11 cellular contexts compared by ENCODE assay signal in the genomic region with DNA sequence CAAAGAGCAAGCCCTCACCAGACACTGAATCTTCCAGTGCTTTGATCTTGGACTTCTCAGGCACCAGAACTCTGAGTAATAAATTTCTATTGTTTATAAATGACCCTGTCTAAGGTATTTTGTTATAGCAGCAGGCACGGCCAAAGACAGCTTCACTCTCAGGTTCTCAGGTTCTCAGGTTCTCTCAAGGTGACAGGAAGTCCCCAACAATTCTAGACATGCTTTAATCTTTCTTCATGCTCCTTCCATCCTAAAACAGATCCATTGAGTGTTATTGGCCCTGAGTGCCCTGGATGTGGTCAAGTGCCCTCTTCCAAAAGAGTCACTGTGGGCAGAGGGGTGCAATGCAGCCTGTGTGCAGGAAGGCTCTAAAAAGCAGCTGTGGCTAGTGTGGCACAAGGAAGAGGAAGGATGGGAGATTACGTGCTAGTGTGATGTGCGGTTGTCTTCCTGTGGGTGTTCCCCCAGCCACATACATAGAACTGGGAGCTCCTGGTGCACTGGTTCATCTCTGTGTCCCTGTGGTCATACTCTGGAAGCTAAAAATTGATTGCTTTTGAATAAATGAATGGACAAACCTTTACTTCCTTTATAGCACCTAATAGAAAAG. TPM values are rescaled to one million over a fixed set of nuclear protein-coding genes. Genes with fewer than 3 reads are reported as not detected.
A peak's percentile ranks its signal among the peaks of the same experiment; 100 is the strongest.
DNase-seq lines count a peak whose midpoint lies in the region; ATAC-seq and TF ChIP-seq lines count a peak whose summit lies in the region.
"Had no signal": no experiment of that assay in that cellular context is flagged by ENCODE, and none has a peak within 500 bp of the region (broad histone marks: within the 10 kb centered on the region; RNA-seq: fewer than 3 reads in every experiment).

No MANE protein-coding gene starts in this region.

- peak; percentile 14 for DNase-seq in activated naive CD4-positive, alpha-beta T cell treated with Interleukin-2 at 50 U/mL for 16 hours
- DNase-seq in activated naive CD4-positive, alpha-beta T cell treated with anti-CD3 and anti-CD28 coated beads, Interleukin-2, amount 50 U/mL, for 16 hours: no peak
- DNase-seq in SIG-M5 treated with dmso at 0.1 percent for 504 hours (lab: John Stamatoyannopoulos, UW; ENCODE audit: unreplicated experiment): peak; percentile 76
- peak in 1 of 2 donors; percentile 52 for DNase-seq in stimulated activated effector memory CD8-positive, alpha-beta T cell treated with anti-CD3 and anti-CD28 coated beads, Interleukin-12 subunit alpha, Interleukin-12 subunit beta, amount 100 ng/mL, for 72 hours (ENCODE audit: low spot score in 2 of 2)
- DNase-seq in iPS-NIHi11 (ENCODE audit: low spot score): no peak
- DNase-seq in MCF 10A (ENCODE audit: unreplicated experiment): no peak
- DNase-seq: NCI-H1694 treated with DMSO at 0.1 percent for 48 hours, psoas muscle, SHP77 had no signal

- BruUV-seq in MCF 10A (replicated peaks; lab: Mats Ljungman, UMichigan): no TSS peak

- CTCF ChIA-PET in MCF 10A (lab: Yijun Ruan, JAX): interaction anchor here (1.2 kb wide), 1 partner anchor 34 kb away, joined by 3 read pairs; no protein-coding TSS in a partner anchor

- H3K4me3 Mint-ChIP-seq in activated naive CD8-positive, alpha-beta T cell: peak overlapping the region; percentile 65
- peak overlapping the region; percentile 34 for H3K4me3 Mint-ChIP-seq in stimulated activated effector memory CD8-positive, alpha-beta T cell treated with anti-CD3 and anti-CD28 coated beads, Interleukin-12 subunit alpha, Interleukin-12 subunit beta, amount 100 ng/mL, for 72 hours
- no peak overlapping the region for H3K4me3 Mint-ChIP-seq in MCF 10A (ENCODE audit: unreplicated experiment)

- no peaks in the 10 kb centered on the region for H3K27me3 Mint-ChIP-seq in activated naive CD8-positive, alpha-beta T cell
- no peaks in the 10 kb centered on the region for H3K27me3 Mint-ChIP-seq in MCF 10A (ENCODE audit: insufficient read depth, unreplicated experiment)

- H3K36me3 Mint-ChIP-seq in activated naive CD8-positive, alpha-beta T cell: no peaks in the 10 kb centered on the region
- no peaks in the 10 kb centered on the region for H3K36me3 Mint-ChIP-seq in stimulated activated effector memory CD8-positive, alpha-beta T cell treated with anti-CD3 and anti-CD28 coated beads, Interleukin-12 subunit alpha, Interleukin-12 subunit beta, amount 100 ng/mL, for 72 hours
- peaks cover 4% of the 10 kb centered on the region for H3K36me3 Mint-ChIP-seq in MCF 10A (ENCODE audit: insufficient read depth, unreplicated experiment)

- no peaks in the 10 kb centered on the region for H3K9me3 Mint-ChIP-seq in activated naive CD8-positive, alpha-beta T cell (ENCODE audit: low read depth)
- no peaks in the 10 kb centered on the region for H3K9me3 Mint-ChIP-seq in stimulated activated effector memory CD8-positive, alpha-beta T cell treated with anti-CD3 and anti-CD28 coated beads, Interleukin-12 subunit alpha, Interleukin-12 subunit beta, amount 100 ng/mL, for 72 hours
- H3K9me3 Mint-ChIP-seq in MCF 10A (ENCODE audit: unreplicated experiment): no peaks in the 10 kb centered on the region

- POLR2A ChIA-PET in MCF 10A (lab: Yijun Ruan, JAX): no interaction called here

- H3K27ac Mint-ChIP-seq in activated naive CD8-positive, alpha-beta T cell: peak overlapping the region; percentile 87
- peak overlapping the region; percentile 79 for H3K27ac Mint-ChIP-seq in stimulated activated effector memory CD8-positive, alpha-beta T cell treated with anti-CD3 and anti-CD28 coated beads, Interleukin-12 subunit alpha, Interleukin-12 subunit beta, amount 100 ng/mL, for 72 hours
- H3K27ac Mint-ChIP-seq in MCF 10A (ENCODE audit: low read depth, unreplicated experiment): no peak overlapping the region

- intact Hi-C loops in MCF 10A (cut with micrococcal nuclease): no loop called here

- TF ChIP-seq CTCF in MCF 10A (IDR thresholded peaks at IDR 0.05; ENCODE audit: unreplicated experiment): no peak

- H3K4me1 Mint-ChIP-seq in activated naive CD8-positive, alpha-beta T cell (ENCODE audit: low read depth): peaks cover 17% of the 10 kb centered on the region
- H3K4me1 Mint-ChIP-seq in stimulated activated effector memory CD8-positive, alpha-beta T cell treated with anti-CD3 and anti-CD28 coated beads, Interleukin-12 subunit alpha, Interleukin-12 subunit beta, amount 100 ng/mL, for 72 hours: peaks cover 9% of the 10 kb centered on the region
- no peaks in the 10 kb centered on the region for H3K4me1 Mint-ChIP-seq in MCF 10A (ENCODE audit: insufficient read depth, unreplicated experiment)

- ATAC-seq in stimulated activated effector memory CD8-positive, alpha-beta T cell treated with anti-CD3 and anti-CD28 coated beads, Interleukin-12 subunit alpha, Interleukin-12 subunit beta, amount 100 ng/mL, for 72 hours: peak; percentile 84
- no peak for ATAC-seq in GM18858 (IDR thresholded peaks at IDR 0.05; ENCODE audit: unreplicated experiment)
- ATAC-seq: psoas muscle had no signal

RNA-seq across cellular contexts. Expression of gene RAB7A, which starts 11.0 kb away (rescaled TPM):
- 172 and 221 TPM in 2 replicates for total RNA-seq in MCF 10A (2022)

Comparison
In these comparisons a context has a peak if more than half of its experiments do, and no peak if none do; other contexts are left out.
1. DNase-seq: peak in activated naive CD4-positive, alpha-beta T cell treated with Interleukin-2 at 50 U/mL for 16 hours (single experiment) and SIG-M5 treated with dmso at 0.1 percent for 504 hours (single experiment); none in activated naive CD4-positive, alpha-beta T cell treated with anti-CD3 and anti-CD28 coated beads, Interleukin-2, amount 50 U/mL, for 16 hours (single experiment), iPS-NIHi11 (single experiment) and MCF 10A (single experiment).